ENCODE assay signal across 17 cellular contexts in the genomic region with DNA sequence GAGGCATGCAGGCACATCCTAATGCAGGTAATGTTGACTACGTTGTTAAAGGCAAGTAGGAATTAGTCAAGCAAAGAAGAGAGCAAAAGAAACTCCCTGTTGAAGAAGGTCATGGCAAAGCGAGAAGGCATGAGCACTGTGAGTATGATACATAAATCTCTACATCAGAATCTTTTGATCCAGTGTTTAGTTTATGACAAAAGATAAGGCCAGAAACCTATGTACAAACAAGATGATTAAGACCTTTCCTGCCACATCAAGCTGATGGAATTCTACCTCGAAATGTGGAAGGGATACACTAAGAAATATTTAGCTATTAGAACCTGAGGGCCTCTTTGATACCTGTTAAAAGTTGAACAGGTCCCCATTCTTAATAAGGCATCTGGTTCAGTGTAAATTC. TPM values are rescaled to one million over a fixed set of nuclear protein-coding genes. Genes with fewer than 3 reads are reported as not detected.
DNase-seq lines count a peak whose midpoint lies in the region.
"Had no signal": no experiment of that assay in that cellular context is flagged by ENCODE, and none has a peak within 500 bp of the region (broad histone marks: within the 10 kb centered on the region; RNA-seq: fewer than 3 reads in every experiment).

No MANE protein-coding gene starts in this region.

- no peak overlapping the region for H2AFZ ChIP-seq in trophoblast cell (ENCODE audit: insufficient read depth, low read length, poor library complexity)

- H3K18ac ChIP-seq in trophoblast cell (ENCODE audit: low read length) = no peak overlapping the region

- peak; percentile 15 for DNase-seq in NCI-H226
- peak; percentile 30 for DNase-seq in amniotic epithelial cell (ENCODE audit: low read depth)
- peak; percentile 22 for DNase-seq in iris pigment epithelial cell (ENCODE audit: low read depth)
- no peak for DNase-seq in SKM-1 (lab: John Stamatoyannopoulos, UW; ENCODE audit: unreplicated experiment)
- no peak for DNase-seq in trophoblast cell
- DNase-seq in EL = no peak
- no peak for DNase-seq in NCI-H187 (lab: John Stamatoyannopoulos, UW)
- DNase-seq: DMS153, Karpas-422, NCI-H1105, NCI-H1436 treated with DMSO at 0.1 percent for 48 hours, NCI-H1930, NCI-H2107, NCI-H446 treated with DMSO at 0.1 percent for 48 hours, NCI-H526 treated with DMSO at 0.1 percent for 48 hours, SJCRH30 had no signal

- H3K4ac ChIP-seq in trophoblast cell (ENCODE audit: low read depth, low read length) = no peak overlapping the region

- no peak overlapping the region for H3K14ac ChIP-seq in trophoblast cell (ENCODE audit: low read length)

- H2BK12ac ChIP-seq in trophoblast cell (ENCODE audit: low read length) = no peak overlapping the region

- no peak overlapping the region for H3K9ac ChIP-seq in trophoblast cell (ENCODE audit: low read length)

- no CpG with 5 or more reads among the region's 3 CpGs for WGBS in trophoblast cell (ENCODE audit: extremely low coverage, insufficient coverage, insufficient read length)

- H3K4me1 ChIP-seq in trophoblast cell (ENCODE audit: control insufficient read depth in 1 of 2, insufficient read depth in 2 of 2, low read length in 2 of 2) = peaks cover 0 to 2% of the 10 kb centered on the region in 2 experiments
- H3K4me1 ChIP-seq: SJCRH30 had no signal

- H4K12ac ChIP-seq in trophoblast cell (ENCODE audit: low read depth, low read length) = no peak overlapping the region

- H4K8ac ChIP-seq in trophoblast cell (ENCODE audit: low read depth, low read length) = no peak overlapping the region

- no peak overlapping the region for H2BK120ac ChIP-seq in trophoblast cell (ENCODE audit: insufficient read depth, low read length, poor library complexity)

- H3K79me1 ChIP-seq in trophoblast cell (ENCODE audit: low read length) = no peaks in the 10 kb centered on the region

- no peak overlapping the region for H3K27ac ChIP-seq in trophoblast cell (ENCODE audit: low read depth, low read length)
- H3K27ac ChIP-seq: SJCRH30 had no signal

- H2BK5ac ChIP-seq in trophoblast cell (ENCODE audit: low read depth, low read length, poor library complexity) = no peak overlapping the region

- no peak overlapping the region for H3K23ac ChIP-seq in trophoblast cell (ENCODE audit: low read length)

- no peaks in the 10 kb centered on the region for H3K79me2 ChIP-seq in trophoblast cell (ENCODE audit: control insufficient read depth, insufficient read depth, low read length, poor library complexity)

- H3K27me3 ChIP-seq in trophoblast cell (ENCODE audit: insufficient read depth, low read length) = no peaks in the 10 kb centered on the region
- H3K27me3 ChIP-seq: SJCRH30 had no signal

- H3K4me2 ChIP-seq in trophoblast cell (ENCODE audit: low read length) = no peak overlapping the region

- no peak overlapping the region for H3K4me3 ChIP-seq in trophoblast cell (ENCODE audit: low read depth, low read length)
- H3K4me3 ChIP-seq: SJCRH30 had no signal

- no peak overlapping the region for H4K91ac ChIP-seq in trophoblast cell (ENCODE audit: low read depth, low read length)

- H3K36me3 ChIP-seq in trophoblast cell (ENCODE audit: control insufficient read depth in 1 of 2, insufficient read depth in 2 of 2, low read length in 2 of 2) = peaks cover 2 to 3% of the 10 kb centered on the region in 2 experiments
- H3K36me3 ChIP-seq: SJCRH30 had no signal

- H2AK5ac ChIP-seq in trophoblast cell (ENCODE audit: low read length) = no peak overlapping the region

- no peaks in the 10 kb centered on the region for H3K9me3 ChIP-seq in trophoblast cell (ENCODE audit: insufficient read depth, low read depth, low read length)
- H3K9me3 ChIP-seq: SJCRH30 had no signal

RNA-seq across cellular contexts. Expression of gene SYCE1L, which starts 20.2 kb away (rescaled TPM):
- polyA plus RNA-seq in trophoblast cell (2013) = 6.5 and 7.5 TPM in 2 replicates
- polyA plus RNA-seq: HepG2 had no signal

RNA-seq across cellular contexts. Expression of gene MON1B, which starts 28.4 kb away (rescaled TPM):
- 37.5 and 38.8 TPM in 2 replicates for polyA plus RNA-seq in trophoblast cell (2013)

Comparison
In these comparisons a context has a peak if more than half of its experiments do, and no peak if none do; other contexts are left out.
1. DNase-seq: peak in NCI-H226 (single experiment), amniotic epithelial cell (single experiment) and iris pigment epithelial cell (single experiment); none in SKM-1 (single experiment), trophoblast cell (0 of 2), EL (single experiment) and NCI-H187 (0 of 2).